10 cellular contexts compared by ENCODE assay signal in genomic region chr1:86739901-86740507, GRCh38. TPM values are rescaled to one million over a fixed set of nuclear protein-coding genes. Genes with fewer than 3 reads are reported as not detected.
DNase-seq lines count a peak whose midpoint lies in the region; ATAC-seq, FAIRE-seq and TF ChIP-seq lines count a peak whose summit lies in the region.
"Had no signal": no experiment of that assay in that cellular context is flagged by ENCODE, and none has a peak within 500 bp of the region (broad histone marks: within the 10 kb centered on the region; RNA-seq: fewer than 3 reads in every experiment).

No MANE protein-coding gene starts in this region.

- H3K4me1 Mint-ChIP-seq in activated CD4-positive, alpha-beta T cell treated with anti-CD3 and anti-CD28 coated beads, Interleukin-2, amount 10 ng/mL, durations not matched to agents 24 days and 14 days: peaks cover 4% of the 10 kb centered on the region
- H3K4me1 Mint-ChIP-seq: stimulated activated memory B cell treated with anti-CD40 and anti-IgM and Interleukin-4, amounts not matched to agents 10 μg/mL and 1 μg/mL and 100 μg/mL, for 72 hours had no signal

- H3K36me3 ChIP-seq in WERI-Rb-1: peaks cover 45% of the 10 kb centered on the region
- peaks cover 7 to 17% of the 10 kb centered on the region in 2 donors for H3K36me3 ChIP-seq in small intestine (ENCODE audit: control insufficient read depth in 2 of 2, insufficient read depth in 2 of 2, low read length in 2 of 2)

- WGBS in small intestine, 3 donors: 29 to 48% (median 34%) methylated on average over 2 of the region's 2 CpGs

- ATAC-seq in HG02852 (IDR thresholded peaks at IDR 0.05; ENCODE audit: unreplicated experiment): peak; percentile 76
- ATAC-seq: stimulated activated memory B cell treated with anti-CD40 and anti-IgM and Interleukin-4, amounts not matched to agents 10 μg/mL and 1 μg/mL and 100 μg/mL, for 72 hours had no signal

- peaks cover 32% of the 10 kb centered on the region for H3K36me3 Mint-ChIP-seq in activated CD4-positive, alpha-beta T cell treated with anti-CD3 and anti-CD28 coated beads, Interleukin-2, amount 10 ng/mL, durations not matched to agents 24 days and 14 days (ENCODE audit: low read depth)

- peaks cover 4% of the 10 kb centered on the region for H3K9me3 Mint-ChIP-seq in activated CD4-positive, alpha-beta T cell treated with anti-CD3 and anti-CD28 coated beads, Interleukin-2, amount 10 ng/mL, durations not matched to agents 24 days and 14 days
- H3K9me3 Mint-ChIP-seq: stimulated activated memory B cell treated with anti-CD40 and anti-IgM and Interleukin-4, amounts not matched to agents 10 μg/mL and 1 μg/mL and 100 μg/mL, for 72 hours had no signal

- no peak overlapping the region for H3K27ac Mint-ChIP-seq in activated CD4-positive, alpha-beta T cell treated with anti-CD3 and anti-CD28 coated beads, Interleukin-2, amount 10 ng/mL, durations not matched to agents 24 days and 14 days
- H3K27ac Mint-ChIP-seq: stimulated activated memory B cell treated with anti-CD40 and anti-IgM and Interleukin-4, amounts not matched to agents 10 μg/mL and 1 μg/mL and 100 μg/mL, for 72 hours had no signal

- no peaks in the 10 kb centered on the region for H3K27me3 ChIP-seq in WERI-Rb-1 (ENCODE audit: insufficient read depth, low read depth, severe bottlenecking)
- no peaks in the 10 kb centered on the region for H3K27me3 ChIP-seq in small intestine (ENCODE audit: control insufficient read depth in 2 of 2, insufficient read depth in 2 of 2, low read length in 2 of 2)
- H3K27me3 ChIP-seq: heart right ventricle had no signal

- peaks cover 0 to 4% of the 10 kb centered on the region in 2 donors for H3K4me1 ChIP-seq in small intestine (ENCODE audit: control insufficient read depth in 2 of 2, insufficient read depth in 1 of 2, low read depth in 1 of 2, low read length in 1 of 2)

- intact Hi-C loops in activated CD4-positive, alpha-beta T cell treated with anti-CD3 and anti-CD28 coated beads, Interleukin-2, amount 10 ng/mL, durations not matched to agents 24 days and 14 days (cut with micrococcal nuclease): loop anchor here (5.0 kb wide), 2 partner anchors 238 to 358 kb away; no protein-coding TSS in a partner anchor

- TF ChIP-seq CTCF in WERI-Rb-1 (IDR thresholded peaks at IDR 0.05; ENCODE audit: low read depth, low read length): no peak

- DNase-seq in activated CD4-positive, alpha-beta T cell treated with anti-CD3 and anti-CD28 coated beads, Interleukin-2, amount 10 ng/mL, durations not matched to agents 24 days and 14 days: peak; percentile 71
- no peak for DNase-seq in activated CD4-positive, alpha-beta T cell treated with anti-CD3 and anti-CD28 coated beads for 48 hours
- peak; percentile 34 for DNase-seq in WERI-Rb-1
- DNase-seq in small intestine: peak; percentile 27
- DNase-seq in NOMO-1 (lab: John Stamatoyannopoulos, UW; ENCODE audit: unreplicated experiment in 2 of 2): no peak
- no peak for DNase-seq in cerebellum (ENCODE audit: low spot score)
- DNase-seq in OCI-M2 (lab: John Stamatoyannopoulos, UW; ENCODE audit: unreplicated experiment): no peak
- DNase-seq: heart right ventricle had no signal

- H3K4me3 ChIP-seq in WERI-Rb-1 (ENCODE audit: low read depth, low read length) (no peak overlapping the region), small intestine (ENCODE audit: low read depth in 1 of 2, low read length in 2 of 2) (no peak overlapping the region)
- H3K4me3 ChIP-seq: heart right ventricle had no signal

- no peak overlapping the region for H3K4me3 Mint-ChIP-seq in activated CD4-positive, alpha-beta T cell treated with anti-CD3 and anti-CD28 coated beads, Interleukin-2, amount 10 ng/mL, durations not matched to agents 24 days and 14 days
- H3K4me3 Mint-ChIP-seq: stimulated activated memory B cell treated with anti-CD40 and anti-IgM and Interleukin-4, amounts not matched to agents 10 μg/mL and 1 μg/mL and 100 μg/mL, for 72 hours had no signal

- H3K27me3 Mint-ChIP-seq in activated CD4-positive, alpha-beta T cell treated with anti-CD3 and anti-CD28 coated beads, Interleukin-2, amount 10 ng/mL, durations not matched to agents 24 days and 14 days: no peaks in the 10 kb centered on the region
- H3K27me3 Mint-ChIP-seq: stimulated activated memory B cell treated with anti-CD40 and anti-IgM and Interleukin-4, amounts not matched to agents 10 μg/mL and 1 μg/mL and 100 μg/mL, for 72 hours had no signal

- H3K27ac ChIP-seq in WERI-Rb-1 (no peak overlapping the region), small intestine (ENCODE audit: low read depth in 1 of 2, low read length in 1 of 2) (peak overlapping the region in 1 of 2 donors; percentile 36)

- H3K9me3 ChIP-seq in WERI-Rb-1 (ENCODE audit: severe bottlenecking): no peaks in the 10 kb centered on the region
- no peaks in the 10 kb centered on the region for H3K9me3 ChIP-seq in small intestine (ENCODE audit: control insufficient read depth, low read depth)
- H3K9me3 ChIP-seq: heart right ventricle had no signal

- FAIRE-seq in small intestine (lab: Jason Lieb, UNC): no peak

RNA-seq across cellular contexts. Expression of gene SH3GLB1, which starts 35.6 kb away (rescaled TPM):
- total RNA-seq in activated CD4-positive, alpha-beta T cell treated with anti-CD3 and anti-CD28 coated beads, Interleukin-2, amount 10 ng/mL, durations not matched to agents 24 days and 14 days: 57.0 and 59.7 TPM in 2 replicates
- 10 to 100 TPM; 39.4 to 52.1 (median 43.0) TPM for polyA plus RNA-seq in small intestine
- 116 TPM for total RNA-seq in cerebellum

Comparison
In these comparisons a context has a peak if more than half of its experiments do, and no peak if none do; other contexts are left out.
1. DNase-seq: peak in activated CD4-positive, alpha-beta T cell treated with anti-CD3 and anti-CD28 coated beads, Interleukin-2, amount 10 ng/mL, durations not matched to agents 24 days and 14 days (single experiment), WERI-Rb-1 (single experiment) and small intestine (single experiment); none in activated CD4-positive, alpha-beta T cell treated with anti-CD3 and anti-CD28 coated beads for 48 hours (single experiment), NOMO-1 (0 of 2), cerebellum (single experiment) and OCI-M2 (single experiment).